In the genomic region with DNA sequence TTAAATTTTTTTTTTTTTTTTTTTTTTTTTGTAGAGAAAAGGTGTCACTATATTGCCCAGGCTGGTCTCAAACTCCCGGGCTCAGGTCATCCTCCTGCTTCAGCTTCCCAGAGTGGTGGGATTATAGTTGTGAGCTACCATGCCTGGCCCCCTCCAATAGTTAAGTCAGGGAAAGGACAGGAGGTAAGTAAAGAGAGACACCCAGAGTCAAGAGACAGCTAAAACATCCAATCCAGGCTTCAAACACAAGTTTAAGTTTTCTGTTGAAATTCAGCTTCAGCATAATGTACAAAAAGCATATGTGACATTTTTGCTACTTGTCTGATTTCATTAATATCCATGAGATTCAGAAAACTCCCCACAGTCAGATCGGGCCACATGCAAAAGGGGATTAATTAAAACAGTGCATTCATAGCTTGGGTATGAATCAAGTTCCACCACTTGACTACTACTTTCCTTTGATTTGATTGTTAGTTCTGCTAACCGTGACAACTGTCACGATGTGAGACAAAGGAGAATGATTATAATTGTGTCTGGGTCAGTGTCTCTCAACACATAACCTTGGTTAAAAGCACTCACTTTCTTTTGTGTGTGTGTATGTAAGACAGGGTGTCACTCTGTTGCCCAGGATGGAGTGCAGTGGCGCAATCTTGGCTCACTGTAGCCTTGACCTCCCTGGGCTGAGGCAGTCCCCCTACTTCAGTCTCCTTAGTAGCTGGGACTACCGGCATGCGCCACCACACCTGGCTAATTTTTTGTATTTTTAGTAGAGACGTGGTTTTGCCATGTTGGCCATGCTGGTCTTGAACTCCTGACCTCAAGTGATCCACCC, we compare ENCODE assay signal across 17 cellular contexts.
"Had no signal": no experiment of that assay in that cellular context is flagged by ENCODE, and none has a peak within 500 bp of the region (broad histone marks: within the 10 kb centered on the region; RNA-seq: fewer than 3 reads in every experiment).

No MANE protein-coding gene starts in this region.

- H3K4me1 Mint-ChIP-seq: activated CD4-positive, alpha-beta T cell treated with anti-CD3 and anti-CD28 coated beads for 36 hours; activated naive CD8-positive, alpha-beta T cell treated with anti-CD3 and anti-CD28 coated beads for 36 hours; central memory CD8-positive, alpha-beta T cell; naive B cell had no signal

- H3K9me3 ChIP-seq: mucosa of descending colon, ovary, psoas muscle, thyroid gland had no signal

- H3K36me3 Mint-ChIP-seq: naive B cell, WTC11 had no signal

- H3K27ac ChIP-seq: brain microvascular endothelial cell, coronary artery, ovary, thyroid gland had no signal

- H3K27ac Mint-ChIP-seq: activated CD4-positive, alpha-beta T cell treated with anti-CD3 and anti-CD28 coated beads for 36 hours; activated naive CD8-positive, alpha-beta T cell treated with anti-CD3 and anti-CD28 coated beads for 36 hours; T-helper 2 cell treated with Interferon-gamma antibody and Interleukin-4, amounts not matched to agents 5 μg/mL and 100 μg/mL, for 36 hours had no signal

- DNase-seq: activated CD4-positive, alpha-beta T cell treated with anti-CD3 and anti-CD28 coated beads for 36 hours; activated CD4-positive, alpha-beta T cell treated with anti-CD3 and anti-CD28 coated beads, Interleukin-2, amount 50 U/mL, for 48 hours; activated naive CD8-positive, alpha-beta T cell treated with anti-CD3 and anti-CD28 coated beads for 36 hours; brain microvascular endothelial cell; mesenchymal stem cell; mucosa of descending colon; naive B cell; ovary; psoas muscle; stimulated activated CD8-positive, alpha-beta memory T cell treated with anti-CD3 and anti-CD28 coated beads, Interleukin-4, amount 100 ng/mL, for 48 hours; stimulated activated naive CD4-positive, alpha-beta T cell treated with Interleukin-2 at 50 U/mL for 16 hours; thyroid gland had no signal

- H3K4me3 Mint-ChIP-seq: activated CD4-positive, alpha-beta T cell treated with anti-CD3 and anti-CD28 coated beads for 36 hours; activated naive CD8-positive, alpha-beta T cell treated with anti-CD3 and anti-CD28 coated beads for 36 hours; central memory CD8-positive, alpha-beta T cell; naive B cell; T-helper 2 cell treated with Interferon-gamma antibody and Interleukin-4, amounts not matched to agents 5 μg/mL and 100 μg/mL, for 36 hours; WTC11 had no signal

- H3K27me3 Mint-ChIP-seq: activated CD4-positive, alpha-beta T cell treated with anti-CD3 and anti-CD28 coated beads for 36 hours; activated naive CD8-positive, alpha-beta T cell treated with anti-CD3 and anti-CD28 coated beads for 36 hours; central memory CD8-positive, alpha-beta T cell; naive B cell had no signal

- H3K9me3 Mint-ChIP-seq: activated naive CD8-positive, alpha-beta T cell treated with anti-CD3 and anti-CD28 coated beads for 36 hours; central memory CD8-positive, alpha-beta T cell; naive B cell; T-helper 2 cell treated with Interferon-gamma antibody and Interleukin-4, amounts not matched to agents 5 μg/mL and 100 μg/mL, for 36 hours; WTC11 had no signal

- ATAC-seq: activated CD4-positive, alpha-beta T cell treated with anti-CD3 and anti-CD28 coated beads for 36 hours; esophagus mucosa; mucosa of descending colon; WTC11 had no signal

- H3K36me3 ChIP-seq: brain microvascular endothelial cell, ovary, thyroid gland had no signal

- H3K27me3 ChIP-seq: brain microvascular endothelial cell, ovary, thyroid gland had no signal

- H3K4me3 ChIP-seq: coronary artery, mucosa of descending colon, ovary, psoas muscle, thyroid gland had no signal
